In genomic region chr5:88845081-88845697, GRCh38 we compare ENCODE assay signal across 11 cellular contexts. TPM values are rescaled to one million over a fixed set of nuclear protein-coding genes. Genes with fewer than 3 reads are reported as not detected.
DNase-seq lines count a peak whose midpoint lies in the region; ATAC-seq and TF ChIP-seq lines count a peak whose summit lies in the region.
"Had no signal": no experiment of that assay in that cellular context is flagged by ENCODE, and none has a peak within 500 bp of the region (broad histone marks: within the 10 kb centered on the region; RNA-seq: fewer than 3 reads in every experiment).

No MANE protein-coding gene starts in this region.

- H3K4me3 ChIP-seq in coronary artery = no peak overlapping the region
- H3K4me3 ChIP-seq: MG63 had no signal

- intact Hi-C loops in activated B cell treated with CpG ODN at 0.5 μM for 24 hours (cut with micrococcal nuclease) = loop anchor here (1.0 kb wide), 4 partner anchors 12 to 113 kb away; partner anchors contain the start of gene MEF2C
- intact Hi-C loops in natural killer cell (cut with micrococcal nuclease) = no loop called here

- DNase-seq in GM13977 (ENCODE audit: low spot score) = peak; percentile 48
- DNase-seq in activated B cell treated with CpG ODN at 0.5 μM for 24 hours = no peak
- no peak for DNase-seq in activated CD8-positive, alpha-beta memory T cell treated with anti-CD3 and anti-CD28 coated beads, Interleukin-2, amount 50 U/mL, for 4 hours
- DNase-seq in natural killer cell = no peak
- DNase-seq in coronary artery (ENCODE audit: low spot score) = no peak
- no peak for DNase-seq in HuH-7 (ENCODE audit: low spot score)
- DNase-seq: COR-L47; MG63; stimulated activated CD4-positive, alpha-beta T cell treated with anti-CD3 and anti-CD28 coated beads, Interleukin-12 subunit alpha, Interleukin-12 subunit beta, amount 100 ng/mL, for 4 hours had no signal

- no peaks in the 10 kb centered on the region for H3K27me3 Mint-ChIP-seq in activated B cell treated with CpG ODN at 0.5 μM for 24 hours
- H3K27me3 Mint-ChIP-seq in natural killer cell (ENCODE audit: low read depth in 2 of 2) = no peaks in the 10 kb centered on the region

- peaks cover 2% of the 10 kb centered on the region for H3K9me3 Mint-ChIP-seq in activated B cell treated with CpG ODN at 0.5 μM for 24 hours
- H3K9me3 Mint-ChIP-seq in natural killer cell = no peaks in the 10 kb centered on the region

- POLR2A ChIA-PET in activated B cell treated with CpG ODN at 0.5 μM for 24 hours (lab: Charles Lee) = interaction anchor here (0.6 to 5.4 kb wide), 18 partner anchors 8 to 1732 kb away, joined by 3 to 48 read pairs (median 6); partner anchors contain the start of gene MEF2C

- H3K36me3 Mint-ChIP-seq in activated B cell treated with CpG ODN at 0.5 μM for 24 hours (ENCODE audit: low read depth) = peaks cover 38% of the 10 kb centered on the region
- H3K36me3 Mint-ChIP-seq in natural killer cell = no peaks in the 10 kb centered on the region

- ATAC-seq in GM19467 (IDR thresholded peaks at IDR 0.05; ENCODE audit: unreplicated experiment) (peak; percentile 65), HG03064 (IDR thresholded peaks at IDR 0.05; ENCODE audit: low read depth, unreplicated experiment) (peak; percentile 85), activated B cell treated with CpG ODN at 0.5 μM for 24 hours (ENCODE audit: low read depth) (peak; percentile 79), natural killer cell (no peak)

- H3K27ac ChIP-seq in coronary artery = no peak overlapping the region

- CTCF ChIA-PET in activated B cell treated with CpG ODN at 0.5 μM for 24 hours (lab: Charles Lee) = interaction anchor here (0.6 to 1.3 kb wide), 4 partner anchors 16 to 1064 kb away, joined by 3 to 4 read pairs (median 4); no protein-coding TSS in a partner anchor

- H3K27ac Mint-ChIP-seq in activated B cell treated with CpG ODN at 0.5 μM for 24 hours (peak overlapping the region; percentile 89), natural killer cell (no peak overlapping the region)

- H3K4me3 Mint-ChIP-seq in activated B cell treated with CpG ODN at 0.5 μM for 24 hours (peak overlapping the region; percentile 71), natural killer cell (no peak overlapping the region)

- H3K4me1 Mint-ChIP-seq in activated B cell treated with CpG ODN at 0.5 μM for 24 hours = peaks cover 75% of the 10 kb centered on the region
- peaks cover 3% of the 10 kb centered on the region in 2 donors for H3K4me1 Mint-ChIP-seq in natural killer cell

- in situ Hi-C loops in GM13977 (cut with MboI; ENCODE audit: low pct_unique_long_range_greater_than_20kb, low sequenced_read_pairs, unreplicated experiment) = loop anchor here (25.0 kb wide), 1 partner anchor 1417 kb away; no protein-coding TSS in a partner anchor

- TF ChIP-seq CTCF in GM13977 (IDR thresholded peaks at IDR 0.05; ENCODE audit: extremely low read depth, insufficient read depth, missing control alignments) (no peak), activated B cell treated with CpG ODN at 0.5 μM for 24 hours (IDR thresholded peaks at IDR 0.05) (no peak), natural killer cell (IDR thresholded peaks at IDR 0.05) (no peak), coronary artery (IDR thresholded peaks at IDR 0.05) (no peak)

RNA-seq across cellular contexts. Expression of gene MEF2C, which starts 37.8 kb away (rescaled TPM):
- total RNA-seq in activated B cell treated with CpG ODN at 0.5 μM for 24 hours (348 and 359 TPM in 2 replicates), natural killer cell (10 to 100 TPM in 2 of 3 donors, 1 to 10 TPM in 1; 9.2 to 22.0 (median 18.3) TPM)

Comparison
In these comparisons a context has a peak if more than half of its experiments do, and no peak if none do; other contexts are left out.
1. ATAC-seq: peak in GM19467 (single experiment), HG03064 (single experiment) and activated B cell treated with CpG ODN at 0.5 μM for 24 hours (single experiment); none in natural killer cell (0 of 3).
2. RNA of gene MEF2C, which starts 37.8 kb away (total RNA-seq): 348 to 359 TPM in activated B cell treated with CpG ODN at 0.5 μM for 24 hours; 9.2 to 22.0 TPM in natural killer cell; every median in the first group is over 10 times any median in the second.